10 cellular contexts compared by ENCODE assay signal in the genomic region with DNA sequence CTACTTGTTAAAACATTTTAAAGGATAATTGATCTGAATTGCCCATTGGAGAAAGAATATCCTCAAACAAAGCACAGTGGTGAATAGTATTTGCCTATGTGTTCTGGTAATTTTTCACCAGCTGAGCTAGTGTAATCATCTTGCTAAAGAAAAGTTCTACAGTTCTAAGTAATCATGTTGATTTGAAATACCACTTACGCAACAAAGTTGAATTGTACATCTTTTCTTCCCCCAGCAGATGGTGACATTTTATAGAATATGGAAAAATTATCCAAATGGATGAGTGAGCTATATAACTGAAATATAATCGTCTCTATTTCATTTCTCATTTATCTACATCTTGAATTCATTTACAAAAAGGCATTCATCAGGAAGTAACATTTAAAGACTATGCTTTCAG. TPM values are rescaled to one million over a fixed set of nuclear protein-coding genes. Genes with fewer than 3 reads are reported as not detected.
DNase-seq lines count a peak whose midpoint lies in the region; ATAC-seq, FAIRE-seq and TF ChIP-seq lines count a peak whose summit lies in the region.
"Had no signal": no experiment of that assay in that cellular context is flagged by ENCODE, and none has a peak within 500 bp of the region (broad histone marks: within the 10 kb centered on the region; RNA-seq: fewer than 3 reads in every experiment).

No MANE protein-coding gene starts in this region.

- H3K4me1 ChIP-seq in RWPE2 (ENCODE audit: insufficient read depth, poor library complexity, severe bottlenecking) (no peaks in the 10 kb centered on the region), gastroesophageal sphincter (no peaks in the 10 kb centered on the region), mucosa of descending colon (ENCODE audit: low read depth) (no peaks in the 10 kb centered on the region)

- H3K4me3 ChIP-seq in RWPE2 (ENCODE audit: severe bottlenecking) (no peak overlapping the region), gastroesophageal sphincter (no peak overlapping the region), mucosa of descending colon (no peak overlapping the region)

- no peak for TF ChIP-seq POLR2A in gastroesophageal sphincter (IDR thresholded peaks at IDR 0.05)

- DNase-seq in AG08395 (ENCODE audit: low spot score) (peak; percentile 40), GM13977 (ENCODE audit: low spot score) (no peak), RWPE2 (ENCODE audit: low spot score) (no peak), HTR-8/SVneo (ENCODE audit: insufficient read length, low spot score) (no peak), mucosa of descending colon (no peak), caudate nucleus (lab: John Stamatoyannopoulos, UW) (no peak)
- DNase-seq: activated CD4-positive, alpha-beta T cell treated with anti-CD3 and anti-CD28 coated beads for 1 hour; stimulated activated CD4-positive, alpha-beta T cell treated with anti-CD3 and anti-CD28 coated beads, Interleukin-4, amount 100 ng/mL, for 24 hours had no signal

- no peak for FAIRE-seq in HTR-8/SVneo (lab: Jason Lieb, UNC)

- no peak for TF ChIP-seq EP300 in gastroesophageal sphincter (IDR thresholded peaks at IDR 0.05)

- H3K27ac ChIP-seq in RWPE2 (ENCODE audit: poor library complexity, severe bottlenecking): no peak overlapping the region
- no peak overlapping the region for H3K27ac ChIP-seq in gastroesophageal sphincter
- no peak overlapping the region for H3K27ac ChIP-seq in caudate nucleus (ENCODE audit: low read depth, low read length)

- in situ Hi-C loops in GM13977 (cut with MboI; ENCODE audit: low pct_unique_long_range_greater_than_20kb, low sequenced_read_pairs, unreplicated experiment): loop anchor here (10.0 kb wide), 1 partner anchor 80 kb away; no protein-coding TSS in a partner anchor

- H3K36me3 ChIP-seq in RWPE2 (ENCODE audit: low read depth): no peaks in the 10 kb centered on the region
- H3K36me3 ChIP-seq in gastroesophageal sphincter: no peaks in the 10 kb centered on the region
- H3K36me3 ChIP-seq in mucosa of descending colon (ENCODE audit: low read depth): no peaks in the 10 kb centered on the region

- 40 to 45% methylated on average over 2 of the region's 2 CpGs for WGBS in gastroesophageal sphincter (ENCODE audit: low coverage in 1 of 2), 2 donors

- no peaks in the 10 kb centered on the region for H3K9me3 ChIP-seq in RWPE2 (ENCODE audit: severe bottlenecking)
- no peaks in the 10 kb centered on the region for H3K9me3 ChIP-seq in gastroesophageal sphincter
- H3K9me3 ChIP-seq in mucosa of descending colon: no peaks in the 10 kb centered on the region

- TF ChIP-seq CTCF in GM13977 (IDR thresholded peaks at IDR 0.05; ENCODE audit: extremely low read depth, insufficient read depth, missing control alignments): peak; percentile 16
- TF ChIP-seq CTCF in RWPE2 (IDR thresholded peaks at IDR 0.05; ENCODE audit: poor library complexity, severe bottlenecking): peak; percentile 35
- TF ChIP-seq CTCF in gastroesophageal sphincter (IDR thresholded peaks at IDR 0.05): peak in 3 of 4 experiments; percentile 12 to 28 (median 14)
- no peak for TF ChIP-seq CTCF in mucosa of descending colon (IDR thresholded peaks at IDR 0.05)

- intact Hi-C loops in mucosa of descending colon (cut with DNase I, micrococcal nuclease): no loop called here

- no peaks in the 10 kb centered on the region for H3K27me3 ChIP-seq in RWPE2 (ENCODE audit: insufficient read depth, poor library complexity, severe bottlenecking)
- H3K27me3 ChIP-seq in gastroesophageal sphincter: no peaks in the 10 kb centered on the region

- ATAC-seq in RWPE2 (ENCODE audit: low read depth) (no peak), gastroesophageal sphincter (no peak), mucosa of descending colon (no peak), HG02571 (IDR thresholded peaks at IDR 0.05; ENCODE audit: unreplicated experiment) (no peak)

RNA-seq across cellular contexts. Expression of a gene that starts 9.7 kb away (rescaled TPM):
- total RNA-seq in gastroesophageal sphincter (1 to 10 TPM; 3.1 to 5.7 (median 5.5) TPM), mucosa of descending colon (1 to 10 TPM; 4.7 to 6.6 (median 5.8) TPM)

RNA-seq across cellular contexts. Expression of a gene that starts 18.6 kb away (rescaled TPM):
- 10 to 100 TPM; 12.1 to 22.3 (median 18.3) TPM for total RNA-seq in gastroesophageal sphincter
- 1 to 10 TPM; 1.4 to 4.1 (median 2.7) TPM for total RNA-seq in mucosa of descending colon
